Comparison of ENCODE assay signal across 18 cellular contexts in the genomic region with DNA sequence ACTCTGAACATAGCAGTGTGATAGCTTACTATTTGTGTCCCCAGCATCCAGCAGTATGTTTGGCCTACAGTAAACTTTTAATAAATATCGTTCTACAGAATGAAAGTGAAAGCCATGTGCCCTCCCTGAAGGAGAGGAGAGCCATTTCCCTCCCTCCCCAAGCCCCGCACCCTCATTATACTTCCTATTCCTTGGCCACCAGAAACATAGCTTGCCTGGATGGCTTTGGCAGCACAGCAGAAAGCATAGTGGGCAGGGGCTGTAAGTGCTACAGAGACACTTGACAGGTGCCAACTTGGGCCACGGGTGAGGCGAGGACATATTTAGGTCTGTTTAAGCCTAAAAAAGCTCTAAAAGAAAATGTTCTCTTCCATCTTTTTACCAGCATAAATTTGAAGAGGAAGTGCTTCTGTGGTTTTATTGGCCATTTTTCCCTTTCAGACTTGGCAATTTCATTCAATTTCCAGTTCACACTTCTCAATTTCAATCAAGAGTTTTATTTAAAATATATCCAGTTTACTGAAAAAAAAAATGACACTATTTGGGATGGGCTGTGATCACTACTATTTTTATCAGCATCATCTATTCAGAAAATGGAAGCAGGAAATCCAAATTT. TPM values are rescaled to one million over a fixed set of nuclear protein-coding genes. Genes with fewer than 3 reads are reported as not detected.
A peak's percentile ranks its signal among the peaks of the same experiment; 100 is the strongest.
DNase-seq lines count a peak whose midpoint lies in the region; ATAC-seq, FAIRE-seq and TF ChIP-seq lines count a peak whose summit lies in the region.
"Had no signal": no experiment of that assay in that cellular context is flagged by ENCODE, and none has a peak within 500 bp of the region (broad histone marks: within the 10 kb centered on the region; RNA-seq: fewer than 3 reads in every experiment).

No MANE protein-coding gene starts in this region.

- in situ Hi-C loops in K562 (cut with MboI), result no loop called here

- H3K4me1 Mint-ChIP-seq in activated CD8-positive, alpha-beta memory T cell treated with anti-CD3 and anti-CD28 coated beads, Interleukin-2, amount 10 ng/mL, durations not matched to agents 7 days and 5 days, result peaks cover 23% of the 10 kb centered on the region

- TF ChIP-seq RAD21 in K562 (CRISPR knock-in tag; conservative IDR thresholded peaks at IDR 0.05 in 1 of 2, IDR thresholded peaks at IDR 0.05 in 1 of 2), result no peak

- H3K4me3 Mint-ChIP-seq in activated CD8-positive, alpha-beta memory T cell treated with anti-CD3 and anti-CD28 coated beads, Interleukin-2, amount 10 ng/mL, durations not matched to agents 7 days and 5 days, result no peak overlapping the region
- H3K4me3 Mint-ChIP-seq: dendritic cell treated with granulocyte-macrophage colony-stimulating factor and Interleukin-4, amounts not matched to agents 40 ng/mL and 50 ng/mL, for 4 days; nephron had no signal

- peaks cover 6 to 16% of the 10 kb centered on the region in 2 experiments; a peak in 4 of 5 replicates for H3K4me1 ChIP-seq in K562 (replicated peaks in 1 of 2; ENCODE audit: control insufficient read depth in 2 of 2, insufficient read depth in 2 of 2, low read length in 2 of 2)
- H3K4me1 ChIP-seq in effector memory CD4-positive, alpha-beta T cell (ENCODE audit: control insufficient read depth, insufficient read depth, low read length, poor library complexity, severe bottlenecking), result peaks cover 16% of the 10 kb centered on the region
- H3K4me1 ChIP-seq: foreskin keratinocyte had no signal

- no peaks in the 10 kb centered on the region for H3K9me3 ChIP-seq in K562 (replicated peaks; ENCODE audit: control insufficient read depth, insufficient read depth, low read depth, low read length)
- H3K9me3 ChIP-seq in effector memory CD4-positive, alpha-beta T cell (ENCODE audit: control insufficient read depth, low read length), result no peaks in the 10 kb centered on the region
- H3K9me3 ChIP-seq: SK-N-SH had no signal

- no peak overlapping the region for H3K4me3 ChIP-seq in K562
- no peak overlapping the region for H3K4me3 ChIP-seq in effector memory CD4-positive, alpha-beta T cell (ENCODE audit: insufficient read depth, low read depth, low read length, poor library complexity, severe bottlenecking)

- no peak for FAIRE-seq in K562 (lab: Jason Lieb, UNC)
- FAIRE-seq: RCC 7860, urothelium cell line had no signal

- peak overlapping the region; percentile 34 to 65; a peak in 2 of 4 replicates for H3K9ac ChIP-seq in K562 (ENCODE audit: insufficient read depth in 1 of 2, low read depth in 2 of 2, low read length in 2 of 2)
- H3K9ac ChIP-seq: SK-N-SH had no signal

- DNase-seq in activated CD8-positive, alpha-beta memory T cell treated with anti-CD3 and anti-CD28 coated beads, Interleukin-2, amount 10 ng/mL, durations not matched to agents 7 days and 5 days, result no peak
- DNase-seq in activated CD8-positive, alpha-beta memory T cell treated with anti-CD3 and anti-CD28 coated beads for 24 hours, result no peak
- DNase-seq in MV-4-11 (lab: John Stamatoyannopoulos, UW), result peak; percentile 41
- peak in 1 of 4 experiments; percentile 27 for DNase-seq in K562 (ENCODE audit: extremely low read depth in 1 of 4, low spot score in 3 of 4)
- no peak for DNase-seq in effector memory CD4-positive, alpha-beta T cell
- DNase-seq in epidermal melanocyte (ENCODE audit: insufficient read length, low spot score), result no peak
- DNase-seq in left cardiac atrium, result no peak
- DNase-seq: foreskin keratinocyte, NCI-H748 treated with DMSO at 0.1 percent for 48 hours, SK-N-SH, T1000 had no signal

- H3K4me2 ChIP-seq in K562 (ENCODE audit: insufficient read depth, low read length), result peak overlapping the region; percentile 50
- H3K4me2 ChIP-seq: SK-N-SH had no signal

- H3K9me3 Mint-ChIP-seq in activated CD8-positive, alpha-beta memory T cell treated with anti-CD3 and anti-CD28 coated beads, Interleukin-2, amount 10 ng/mL, durations not matched to agents 7 days and 5 days (ENCODE audit: low read depth), result no peaks in the 10 kb centered on the region
- H3K9me3 Mint-ChIP-seq: dendritic cell treated with granulocyte-macrophage colony-stimulating factor and Interleukin-4, amounts not matched to agents 40 ng/mL and 50 ng/mL, for 4 days; nephron had no signal

- H3K27ac Mint-ChIP-seq in activated CD8-positive, alpha-beta memory T cell treated with anti-CD3 and anti-CD28 coated beads, Interleukin-2, amount 10 ng/mL, durations not matched to agents 7 days and 5 days, result no peak overlapping the region
- H3K27ac Mint-ChIP-seq: dendritic cell treated with granulocyte-macrophage colony-stimulating factor and Interleukin-4, amounts not matched to agents 40 ng/mL and 50 ng/mL, for 4 days; nephron; progenitor cell of endocrine pancreas had no signal

- BruUV-seq in K562 (replicated peaks; lab: Mats Ljungman, UMichigan), result no TSS peak

- no peak for TF ChIP-seq POLR2A in K562 (conservative IDR thresholded peaks at IDR 0.05)

- no peak for TF ChIP-seq EP300 in K562 (IDR thresholded peaks at IDR 0.05; ENCODE audit: low read length)

- no peaks in the 10 kb centered on the region for H3K36me3 Mint-ChIP-seq in activated CD8-positive, alpha-beta memory T cell treated with anti-CD3 and anti-CD28 coated beads, Interleukin-2, amount 10 ng/mL, durations not matched to agents 7 days and 5 days

- POLR2A ChIA-PET in K562 (lab: Yijun Ruan, JAX), result interaction anchor here (0.6 to 1.5 kb wide), 5 partner anchors 10 to 128 kb away, joined by 3 to 4 read pairs (median 3); no protein-coding TSS in a partner anchor

- 33% methylated on average over 2 of the region's 4 CpGs for WGBS in K562 (ENCODE audit: insufficient coverage, low coverage, missing lambda C conversion rate)

- H3K27me3 Mint-ChIP-seq in activated CD8-positive, alpha-beta memory T cell treated with anti-CD3 and anti-CD28 coated beads, Interleukin-2, amount 10 ng/mL, durations not matched to agents 7 days and 5 days, result peaks cover 71% of the 10 kb centered on the region

- H3K36me3 ChIP-seq in K562 (ENCODE audit: control insufficient read depth, insufficient read depth, low read length), result no peaks in the 10 kb centered on the region
- no peaks in the 10 kb centered on the region for H3K36me3 ChIP-seq in effector memory CD4-positive, alpha-beta T cell (ENCODE audit: control insufficient read depth, insufficient read depth, low read length)

- no peak for TF ChIP-seq CTCF in K562 (IDR thresholded peaks at IDR 0.05 in 2 of 3, conservative IDR thresholded peaks at IDR 0.05 in 1 of 3; ENCODE audit: insufficient read depth in 2 of 3, low read depth in 1 of 3, low read length in 3 of 3)

- H4K20me1 ChIP-seq in K562 (replicated peaks; ENCODE audit: control insufficient read depth, insufficient read depth, low read length), result no peaks in the 10 kb centered on the region

- H3K27ac ChIP-seq in K562 (ENCODE audit: extremely low read depth, low read depth, low read length), result peak overlapping the region; percentile 35
- H3K27ac ChIP-seq in effector memory CD4-positive, alpha-beta T cell (ENCODE audit: insufficient read depth, low read length, poor library complexity, severe bottlenecking), result no peak overlapping the region
- H3K27ac ChIP-seq: foreskin keratinocyte had no signal

- peak overlapping the region; percentile 90 for H2AFZ ChIP-seq in K562 (ENCODE audit: low read depth, low read length)

- intact Hi-C loops in K562 (cut with micrococcal nuclease), result no loop called here
- intact Hi-C loops in left cardiac atrium (cut with DNase I), result no loop called here

- peak; percentile 30 for ATAC-seq in activated CD8-positive, alpha-beta memory T cell treated with anti-CD3 and anti-CD28 coated beads, Interleukin-2, amount 10 ng/mL, durations not matched to agents 7 days and 5 days
- peak; percentile 6; the same call in 1 of the 3 replicates for ATAC-seq in K562
- ATAC-seq in HG03354 (IDR thresholded peaks at IDR 0.05; ENCODE audit: poor library complexity, severe bottlenecking, unreplicated experiment), result no peak
- no peak for ATAC-seq in left cardiac atrium
- ATAC-seq: foreskin keratinocyte had no signal

- H3K27me3 ChIP-seq in K562 (ENCODE audit: control insufficient read depth in 2 of 2, insufficient read depth in 2 of 2, low read length in 2 of 2), result no peaks in the 10 kb centered on the region
- peaks cover 22% of the 10 kb centered on the region for H3K27me3 ChIP-seq in effector memory CD4-positive, alpha-beta T cell (replicated peaks; ENCODE audit: control insufficient read depth, insufficient read depth, low read length, poor library complexity, severe bottlenecking)

- CTCF ChIA-PET in activated CD8-positive, alpha-beta memory T cell treated with anti-CD3 and anti-CD28 coated beads, Interleukin-2, amount 10 ng/mL, durations not matched to agents 7 days and 5 days (lab: Charles Lee), result no interaction called here
- CTCF ChIA-PET in K562 (lab: Yijun Ruan, JAX; ENCODE audit: low intra/inter-chr PET ratio), result no interaction called here

- 0 out of 3 replicates have a peak, but pooled peaks cover 4% of the 10 kb centered on the region for H3K79me2 ChIP-seq in K562 (ENCODE audit: control insufficient read depth, insufficient read depth, low read length)

- H3K9me1 ChIP-seq in K562 (ENCODE audit: control insufficient read depth, insufficient read depth, low read length), result no peaks in the 10 kb centered on the region

TF ChIP-seq in K562, 482 proteins besides CTCF, POLR2A, EP300 and RAD21 (continues in another document):
- TF ChIP-seq SMAD4 (CRISPR knock-in tag; conservative IDR thresholded peaks at IDR 0.05) (no peak), MIER1 (IDR thresholded peaks at IDR 0.05; ENCODE audit: low read depth) (no peak)

RNA-seq across cellular contexts. Expression of gene HHEX, which starts 12.7 kb away (rescaled TPM):
- under 1 TPM in 1 of 2 experiments, not detected in 1; 0.23 TPM for total RNA-seq in activated CD8-positive, alpha-beta memory T cell treated with anti-CD3 and anti-CD28 coated beads, Interleukin-2, amount 10 ng/mL, durations not matched to agents 7 days and 5 days
- 105 and 158 TPM in 2 replicates for total RNA-seq in K562 (2011; cell fraction: chromatin; rRNA removed; ENCODE audit: low replicate concordance)
- 77.9 and 81.1 TPM in 2 replicates for total RNA-seq in K562 (2011; cell fraction: nucleolus; rRNA removed)
- 120 and 153 TPM in 2 replicates for total RNA-seq in K562 (2011; cell fraction: nucleoplasm; rRNA removed)
- total RNA-seq in K562 (2014; rRNA removed) (68.0 and 69.2 TPM in 2 replicates), K562 (2014; rRNA removed; fragmentation: Illumina TruSeq; extraction: Trizol) (95.8 and 110 TPM in 2 replicates), K562 (2015; rRNA removed; fragmentation: Illumina TruSeq; extraction: Trizol) (79.8 and 80.2 TPM in 2 replicates), K562 (2021) (108 and 120 TPM in 2 replicates), left cardiac atrium (1 to 10 TPM; 3.7 to 9.0 TPM)
- polyA plus RNA-seq in K562 (2011; rRNA removed) (67.9 and 78.2 TPM in 2 replicates), K562 (2014; fragmentation: Illumina TruSeq; extraction: Trizol) (97.5 and 133 TPM in 2 replicates), K562 (2014; fragmentation: Nextera tagmentation; extraction: Ambion mirVana) (10 to 100 TPM; 37.2 to 51.4 TPM), K562 (2014; rRNA removed) (101 and 110 TPM in 2 replicates)
- 34.7 and 42.9 TPM in 2 replicates for polyA plus RNA-seq in K562 (2011; cell fraction: cytosol; rRNA removed)
- 202 and 206 TPM in 2 replicates for polyA plus RNA-seq in K562 (2011; cell fraction: nucleus; rRNA removed)
- 97.4 and 134 TPM in 2 replicates for polyA plus RNA-seq in K562 (2012)
- 72.5 and 80.9 TPM in 2 replicates for polyA minus RNA-seq in K562 (2011; rRNA and poly(A)+ RNA removed)
- polyA minus RNA-seq in K562 (2011; cell fraction: cytosol; rRNA and poly(A)+ RNA removed), result 27.8 and 36.2 TPM in 2 replicates
- polyA minus RNA-seq in K562 (2011; cell fraction: nucleus; rRNA and poly(A)+ RNA removed), result 116 and 143 TPM in 2 replicates
- total RNA-seq: Daoy, foreskin keratinocyte had no signal
- polyA plus RNA-seq: foreskin keratinocyte had no signal

Comparison
In these comparisons a context has a peak if more than half of its experiments do, and no peak if none do; other contexts are left out.
1. ATAC-seq: peak in activated CD8-positive, alpha-beta memory T cell treated with anti-CD3 and anti-CD28 coated beads, Interleukin-2, amount 10 ng/mL, durations not matched to agents 7 days and 5 days (single experiment) and K562 (single experiment); none in HG03354 (single experiment) and left cardiac atrium (0 of 2).
2. RNA of gene HHEX, which starts 12.7 kb away (total RNA-seq): 68.0 to 158 TPM in K562; 3.7 to 9.0 TPM in left cardiac atrium and 0.23 TPM in activated CD8-positive, alpha-beta memory T cell treated with anti-CD3 and anti-CD28 coated beads, Interleukin-2, amount 10 ng/mL, durations not matched to agents 7 days and 5 days; every median in the first group is over 4 times any median in the second.